8 cellular contexts compared by ENCODE assay signal in genomic region chr1:146007048-146007784, GRCh38.
DNase-seq lines count a peak whose midpoint lies in the region; ATAC-seq and TF ChIP-seq lines count a peak whose summit lies in the region.

No MANE protein-coding gene starts in this region.

- peak; percentile 28; the same call in 1 of the 2 replicates for TF ChIP-seq CTCF in HEK293 (tag by site-specific recombination; IDR thresholded peaks at IDR 0.05)
- TF ChIP-seq CTCF in WERI-Rb-1 (IDR thresholded peaks at IDR 0.05; ENCODE audit: low read depth, low read length) = peak; percentile 61

- POLR2A ChIA-PET in HEK293 (lab: Yijun Ruan, JAX) = interaction anchor here (1.0 to 2.2 kb wide), 2 partner anchors 27 to 115 kb away, joined by 4 to 12 read pairs; no protein-coding TSS in a partner anchor

- no peaks in the 10 kb centered on the region for H3K36me3 ChIP-seq in HEK293 (ENCODE audit: control insufficient read depth in 2 of 2, insufficient read depth in 1 of 2, low read length in 2 of 2)
- no peaks in the 10 kb centered on the region for H3K36me3 ChIP-seq in WERI-Rb-1

- H3K9me3 ChIP-seq in HEK293 (ENCODE audit: control insufficient read depth, insufficient read depth, low read depth, low read length) (no peaks in the 10 kb centered on the region), WERI-Rb-1 (ENCODE audit: severe bottlenecking) (no peaks in the 10 kb centered on the region)

- CTCF ChIA-PET in HEK293 (lab: Yijun Ruan, JAX) = interaction anchor here (0.6 to 13.8 kb wide), 20 partner anchors 10 to 244 kb away, joined by 3 to 227 read pairs (median 4); partner anchors contain the start of genes ANKRD34A, ANKRD35, NUDT17 and POLR3GL

- H3K4me3 ChIP-seq in HEK293 (ENCODE audit: low read depth, low read length) = no peak overlapping the region
- H3K4me3 ChIP-seq in WERI-Rb-1 (ENCODE audit: low read depth, low read length) = no peak overlapping the region

- no peaks in the 10 kb centered on the region for H3K4me1 ChIP-seq in HEK293 (ENCODE audit: control insufficient read depth, insufficient read depth, low read length)

- H3K27me3 ChIP-seq in WERI-Rb-1 (ENCODE audit: insufficient read depth, low read depth, severe bottlenecking) = no peaks in the 10 kb centered on the region
- no peaks in the 10 kb centered on the region for H3K27me3 ChIP-seq in layer of hippocampus (ENCODE audit: control insufficient read depth, insufficient read depth, low read length)

- H3K27ac ChIP-seq in HEK293 (ENCODE audit: extremely low read depth, low read depth, low read length) (no peak overlapping the region), WERI-Rb-1 (no peak overlapping the region), layer of hippocampus (ENCODE audit: low read depth, low read length) (peak overlapping the region; percentile 66)

- DNase-seq in COR-L47 (lab: John Stamatoyannopoulos, UW) (peak; percentile 79), NCI-H2171 treated with DMSO at 0.1 percent for 48 hours (lab: John Stamatoyannopoulos, UW) (peak; percentile 79), WERI-Rb-1 (peak; percentile 66), cerebellar cortex (ENCODE audit: low spot score) (peak; percentile 92)
- DNase-seq in stimulated activated CD4-positive, alpha-beta T cell treated with anti-CD3 and anti-CD28 coated beads, Interleukin-2, amount 100 ng/mL, for 48 hours = peak; percentile 77 to 79

- ATAC-seq in GM18511 (IDR thresholded peaks at IDR 0.05; ENCODE audit: unreplicated experiment) = no peak

TF ChIP-seq in HEK293, 187 proteins besides CTCF, POLR2A, EP300 and RAD21 (continues in another document):
- TF ChIP-seq ZNF600 (tag by site-specific recombination; IDR thresholded peaks at IDR 0.05) (no peak), ZBTB17 (tag by site-specific recombination; IDR thresholded peaks at IDR 0.05) (no peak), ZNF133 (tag by site-specific recombination; IDR thresholded peaks at IDR 0.05) (no peak), ZNF292 (tag by site-specific recombination; IDR thresholded peaks at IDR 0.05; ENCODE audit: borderline replicate concordance, low read depth) (no peak), ZNF692 (tag by site-specific recombination; IDR thresholded peaks at IDR 0.05) (no peak), ZBTB20 (tag by site-specific recombination; IDR thresholded peaks at IDR 0.05) (no peak), ZSCAN4 (tag by site-specific recombination; IDR thresholded peaks at IDR 0.05) (peak; percentile 56; the same call in 1 of the 2 replicates), SETDB1 (IDR thresholded peaks at IDR 0.05; ENCODE audit: insufficient read length, low read length) (no peak), ZNF548 (tag by site-specific recombination; IDR thresholded peaks at IDR 0.05) (no peak), ZNF664 (tag by site-specific recombination; IDR thresholded peaks at IDR 0.05) (0 out of 2 replicates have a peak, but pooled peaks have one; percentile 18), ZNF114 (tag by site-specific recombination; IDR thresholded peaks at IDR 0.05) (no peak), ZNF48 (tag by site-specific recombination; IDR thresholded peaks at IDR 0.05) (no peak), ZNF404 (tag by site-specific recombination; IDR thresholded peaks at IDR 0.05) (no peak), ZNF449 (tag by site-specific recombination; IDR thresholded peaks at IDR 0.05) (no peak), ZNF366 (tag by site-specific recombination; conservative IDR thresholded peaks at IDR 0.05) (no peak), ZNF660 (tag by site-specific recombination; IDR thresholded peaks at IDR 0.05) (no peak; the same call in 1 of the 2 replicates), ZNF621 (tag by site-specific recombination; IDR thresholded peaks at IDR 0.05) (no peak), BCL11A (tag by site-specific recombination; IDR thresholded peaks at IDR 0.05; ENCODE audit: low read depth) (no peak), ZBTB1 (tag by site-specific recombination; IDR thresholded peaks at IDR 0.05) (no peak), ZNF585B (tag by site-specific recombination; IDR thresholded peaks at IDR 0.05) (no peak), ZNF558 (tag by site-specific recombination; IDR thresholded peaks at IDR 0.05) (no peak), ZNF211 (tag by site-specific recombination; IDR thresholded peaks at IDR 0.05; ENCODE audit: low read depth) (no peak), ZSCAN23 (tag by site-specific recombination; IDR thresholded peaks at IDR 0.05) (no peak), KLF10 (tag by site-specific recombination; IDR thresholded peaks at IDR 0.05) (no peak), SALL2 (tag by site-specific recombination; IDR thresholded peaks at IDR 0.05; ENCODE audit: borderline replicate concordance) (no peak), ZNF274 (IDR thresholded peaks at IDR 0.05; ENCODE audit: low read length) (no peak), ZNF274 (tag by site-specific recombination; IDR thresholded peaks at IDR 0.05; ENCODE audit: borderline replicate concordance) (no peak), ZNF654 (tag by site-specific recombination; IDR thresholded peaks at IDR 0.05; ENCODE audit: low read depth) (peak; percentile 65), ATF2 (tag by site-specific recombination; IDR thresholded peaks at IDR 0.05; ENCODE audit: low read depth) (no peak), ZNF549 (tag by site-specific recombination; IDR thresholded peaks at IDR 0.05) (no peak), ZBTB6 (tag by site-specific recombination; IDR thresholded peaks at IDR 0.05) (no peak), ZNF391 (tag by site-specific recombination; IDR thresholded peaks at IDR 0.05; ENCODE audit: borderline replicate concordance, low read depth) (no peak), ZNF157 (tag by site-specific recombination; IDR thresholded peaks at IDR 0.05) (no peak)
